ENCODE assay signal across 2 cellular contexts in the genomic region with DNA sequence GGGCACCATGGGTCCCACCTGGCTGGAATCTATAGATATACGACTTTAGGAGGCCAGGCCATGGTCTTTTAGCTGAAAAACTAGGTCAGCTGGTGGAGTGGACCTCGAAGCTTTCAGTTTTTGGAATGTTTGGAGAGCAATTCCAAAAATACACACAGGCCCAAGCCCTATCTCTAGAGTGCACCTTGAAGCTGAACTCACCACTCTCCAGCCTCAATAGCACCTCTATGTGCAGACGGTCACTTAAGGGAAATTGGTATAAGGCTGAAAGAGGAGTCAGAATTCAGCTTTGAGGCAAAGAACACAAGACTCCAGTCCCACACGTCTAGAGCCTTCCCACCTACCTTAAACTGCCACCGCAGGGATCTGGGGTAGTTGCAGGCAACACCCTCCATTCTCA.
TF ChIP-seq lines count a peak whose summit lies in the region.

No MANE protein-coding gene starts in this region.

TF ChIP-seq in IMR-90, 13 proteins besides CTCF, POLR2A, EP300 and RAD21:
- TF ChIP-seq RCOR1 (IDR thresholded peaks at IDR 0.05; ENCODE audit: insufficient replicate concordance, low read length) (no peak), CEBPB (IDR thresholded peaks at IDR 0.05; ENCODE audit: low read depth, low read length) (no peak), SMC3 (IDR thresholded peaks at IDR 0.05; ENCODE audit: low read depth, low read length) (no peak), MXI1 (IDR thresholded peaks at IDR 0.05; ENCODE audit: borderline replicate concordance, low read depth, low read length) (no peak)
TF ChIP-seq in IMR-90: peak in this region for 0.

TF ChIP-seq in H1, 55 proteins besides CTCF, POLR2A, EP300 and RAD21:
- TF ChIP-seq SRF (IDR thresholded peaks at IDR 0.05; ENCODE audit: low read depth, low read length), result no peak
- no peak for TF ChIP-seq ZNF274 (IDR thresholded peaks at IDR 0.05; ENCODE audit: borderline replicate concordance, extremely low read depth, low read length)
- TF ChIP-seq CTBP2 (IDR thresholded peaks at IDR 0.05; ENCODE audit: borderline replicate concordance, insufficient read depth, insufficient read length, low read length), result no peak
- TF ChIP-seq, protein P1, sequence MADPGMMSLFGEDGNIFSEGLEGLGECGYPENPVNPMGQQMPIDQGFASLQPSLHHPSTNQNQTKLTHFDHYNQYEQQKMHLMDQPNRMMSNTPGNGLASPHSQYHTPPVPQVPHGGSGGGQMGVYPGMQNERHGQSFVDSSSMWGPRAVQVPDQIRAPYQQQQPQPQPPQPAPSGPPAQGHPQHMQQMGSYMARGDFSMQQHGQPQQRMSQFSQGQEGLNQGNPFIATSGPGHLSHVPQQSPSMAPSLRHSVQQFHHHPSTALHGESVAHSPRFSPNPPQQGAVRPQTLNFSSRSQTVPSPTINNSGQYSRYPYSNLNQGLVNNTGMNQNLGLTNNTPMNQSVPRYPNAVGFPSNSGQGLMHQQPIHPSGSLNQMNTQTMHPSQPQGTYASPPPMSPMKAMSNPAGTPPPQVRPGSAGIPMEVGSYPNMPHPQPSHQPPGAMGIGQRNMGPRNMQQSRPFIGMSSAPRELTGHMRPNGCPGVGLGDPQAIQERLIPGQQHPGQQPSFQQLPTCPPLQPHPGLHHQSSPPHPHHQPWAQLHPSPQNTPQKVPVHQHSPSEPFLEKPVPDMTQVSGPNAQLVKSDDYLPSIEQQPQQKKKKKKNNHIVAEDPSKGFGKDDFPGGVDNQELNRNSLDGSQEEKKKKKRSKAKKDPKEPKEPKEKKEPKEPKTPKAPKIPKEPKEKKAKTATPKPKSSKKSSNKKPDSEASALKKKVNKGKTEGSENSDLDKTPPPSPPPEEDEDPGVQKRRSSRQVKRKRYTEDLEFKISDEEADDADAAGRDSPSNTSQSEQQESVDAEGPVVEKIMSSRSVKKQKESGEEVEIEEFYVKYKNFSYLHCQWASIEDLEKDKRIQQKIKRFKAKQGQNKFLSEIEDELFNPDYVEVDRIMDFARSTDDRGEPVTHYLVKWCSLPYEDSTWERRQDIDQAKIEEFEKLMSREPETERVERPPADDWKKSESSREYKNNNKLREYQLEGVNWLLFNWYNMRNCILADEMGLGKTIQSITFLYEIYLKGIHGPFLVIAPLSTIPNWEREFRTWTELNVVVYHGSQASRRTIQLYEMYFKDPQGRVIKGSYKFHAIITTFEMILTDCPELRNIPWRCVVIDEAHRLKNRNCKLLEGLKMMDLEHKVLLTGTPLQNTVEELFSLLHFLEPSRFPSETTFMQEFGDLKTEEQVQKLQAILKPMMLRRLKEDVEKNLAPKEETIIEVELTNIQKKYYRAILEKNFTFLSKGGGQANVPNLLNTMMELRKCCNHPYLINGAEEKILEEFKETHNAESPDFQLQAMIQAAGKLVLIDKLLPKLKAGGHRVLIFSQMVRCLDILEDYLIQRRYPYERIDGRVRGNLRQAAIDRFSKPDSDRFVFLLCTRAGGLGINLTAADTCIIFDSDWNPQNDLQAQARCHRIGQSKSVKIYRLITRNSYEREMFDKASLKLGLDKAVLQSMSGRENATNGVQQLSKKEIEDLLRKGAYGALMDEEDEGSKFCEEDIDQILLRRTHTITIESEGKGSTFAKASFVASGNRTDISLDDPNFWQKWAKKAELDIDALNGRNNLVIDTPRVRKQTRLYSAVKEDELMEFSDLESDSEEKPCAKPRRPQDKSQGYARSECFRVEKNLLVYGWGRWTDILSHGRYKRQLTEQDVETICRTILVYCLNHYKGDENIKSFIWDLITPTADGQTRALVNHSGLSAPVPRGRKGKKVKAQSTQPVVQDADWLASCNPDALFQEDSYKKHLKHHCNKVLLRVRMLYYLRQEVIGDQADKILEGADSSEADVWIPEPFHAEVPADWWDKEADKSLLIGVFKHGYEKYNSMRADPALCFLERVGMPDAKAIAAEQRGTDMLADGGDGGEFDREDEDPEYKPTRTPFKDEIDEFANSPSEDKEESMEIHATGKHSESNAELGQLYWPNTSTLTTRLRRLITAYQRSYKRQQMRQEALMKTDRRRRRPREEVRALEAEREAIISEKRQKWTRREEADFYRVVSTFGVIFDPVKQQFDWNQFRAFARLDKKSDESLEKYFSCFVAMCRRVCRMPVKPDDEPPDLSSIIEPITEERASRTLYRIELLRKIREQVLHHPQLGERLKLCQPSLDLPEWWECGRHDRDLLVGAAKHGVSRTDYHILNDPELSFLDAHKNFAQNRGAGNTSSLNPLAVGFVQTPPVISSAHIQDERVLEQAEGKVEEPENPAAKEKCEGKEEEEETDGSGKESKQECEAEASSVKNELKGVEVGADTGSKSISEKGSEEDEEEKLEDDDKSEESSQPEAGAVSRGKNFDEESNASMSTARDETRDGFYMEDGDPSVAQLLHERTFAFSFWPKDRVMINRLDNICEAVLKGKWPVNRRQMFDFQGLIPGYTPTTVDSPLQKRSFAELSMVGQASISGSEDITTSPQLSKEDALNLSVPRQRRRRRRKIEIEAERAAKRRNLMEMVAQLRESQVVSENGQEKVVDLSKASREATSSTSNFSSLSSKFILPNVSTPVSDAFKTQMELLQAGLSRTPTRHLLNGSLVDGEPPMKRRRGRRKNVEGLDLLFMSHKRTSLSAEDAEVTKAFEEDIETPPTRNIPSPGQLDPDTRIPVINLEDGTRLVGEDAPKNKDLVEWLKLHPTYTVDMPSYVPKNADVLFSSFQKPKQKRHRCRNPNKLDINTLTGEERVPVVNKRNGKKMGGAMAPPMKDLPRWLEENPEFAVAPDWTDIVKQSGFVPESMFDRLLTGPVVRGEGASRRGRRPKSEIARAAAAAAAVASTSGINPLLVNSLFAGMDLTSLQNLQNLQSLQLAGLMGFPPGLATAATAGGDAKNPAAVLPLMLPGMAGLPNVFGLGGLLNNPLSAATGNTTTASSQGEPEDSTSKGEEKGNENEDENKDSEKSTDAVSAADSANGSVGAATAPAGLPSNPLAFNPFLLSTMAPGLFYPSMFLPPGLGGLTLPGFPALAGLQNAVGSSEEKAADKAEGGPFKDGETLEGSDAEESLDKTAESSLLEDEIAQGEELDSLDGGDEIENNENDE (IDR thresholded peaks at IDR 0.05; ENCODE audit: insufficient replicate concordance, low read length), result no peak
